32 cellular contexts compared by ENCODE assay signal in the genomic region with DNA sequence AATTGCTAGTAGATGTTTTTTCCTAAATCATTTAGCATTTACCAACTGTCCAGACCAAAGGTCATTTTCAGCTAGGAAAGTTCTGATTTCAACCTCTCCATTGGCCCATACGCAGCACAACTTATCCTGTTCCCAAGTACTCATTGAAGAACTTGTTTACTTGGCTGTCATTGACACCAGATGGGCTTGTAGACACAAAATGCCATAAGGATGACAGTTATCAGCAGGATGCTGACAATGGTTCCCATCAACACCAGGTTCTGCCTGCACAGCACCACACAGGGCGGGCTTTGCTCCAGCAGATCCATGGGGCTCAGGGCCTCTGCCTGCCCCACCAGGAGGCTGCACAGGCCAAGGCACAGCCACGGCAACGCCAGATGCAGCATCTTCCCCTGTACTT. TPM values are rescaled to one million over a fixed set of nuclear protein-coding genes. Genes with fewer than 3 reads are reported as not detected.
A peak's percentile ranks its signal among the peaks of the same experiment; 100 is the strongest.
DNase-seq lines count a peak whose midpoint lies in the region; ATAC-seq and TF ChIP-seq lines count a peak whose summit lies in the region.
"Had no signal": no experiment of that assay in that cellular context is flagged by ENCODE, and none has a peak within 500 bp of the region (broad histone marks: within the 10 kb centered on the region; RNA-seq: fewer than 3 reads in every experiment).

No MANE protein-coding gene starts in this region.

- H3K14ac ChIP-seq in mesenchymal stem cell (ENCODE audit: low read length in 2 of 2): peak overlapping the region in 1 of 2 experiments; percentile 59

- H3K36me3 Mint-ChIP-seq in Caco-2 (ENCODE audit: insufficient read depth, unreplicated experiment): peaks cover 19% of the 10 kb centered on the region

- H4K91ac ChIP-seq in mesenchymal stem cell (ENCODE audit: low read length): no peak overlapping the region

- H3K4me3 Mint-ChIP-seq in Caco-2 (ENCODE audit: unreplicated experiment): no peak overlapping the region
- H3K4me3 Mint-ChIP-seq: H9 had no signal

- no peak overlapping the region for H3K4me3 ChIP-seq in mesenchymal stem cell (ENCODE audit: insufficient read depth in 1 of 2, low read depth in 1 of 2, low read length in 2 of 2)
- no peak overlapping the region for H3K4me3 ChIP-seq in gastrocnemius medialis
- no peak overlapping the region for H3K4me3 ChIP-seq in Caco-2 (ENCODE audit: low read depth, low read length)
- H3K4me3 ChIP-seq: body of pancreas, SJCRH30, stomach, thyroid gland, uterus had no signal

- H2AFZ ChIP-seq in mesenchymal stem cell (ENCODE audit: low read depth, low read length): no peak overlapping the region

- no peak overlapping the region for H3K18ac ChIP-seq in mesenchymal stem cell (ENCODE audit: low read depth in 1 of 2, low read length in 2 of 2)

- no peak overlapping the region for H2AK5ac ChIP-seq in mesenchymal stem cell (ENCODE audit: low read length, severe bottlenecking)

- POLR2A ChIA-PET in Caco-2 (lab: Charles Lee): no interaction called here

- H3K9me3 Mint-ChIP-seq in Caco-2 (ENCODE audit: unreplicated experiment): no peaks in the 10 kb centered on the region
- H3K9me3 Mint-ChIP-seq: activated T-helper 2 cell treated with anti-CD3 and anti-CD28 coated beads, Interferon-gamma antibody, Interleukin-2, Interleukin-4, amounts not matched to agents 10 μg/mL and 5 μg/mL and 100 μg/mL, durations not matched to agents 14 hours and 24 hours and 36 hours; H9 had no signal

- H3K27me3 ChIP-seq in mesenchymal stem cell (ENCODE audit: control insufficient read depth in 1 of 2, insufficient read depth in 1 of 2, low read length in 2 of 2) (no peaks in the 10 kb centered on the region), gastrocnemius medialis (no peaks in the 10 kb centered on the region), Caco-2 (replicated peaks; ENCODE audit: control insufficient read depth, insufficient read depth, low read length) (no peaks in the 10 kb centered on the region)
- H3K27me3 ChIP-seq: body of pancreas, SJCRH30, stomach, thyroid gland, uterus had no signal

- no peaks in the 10 kb centered on the region for H3K27me3 Mint-ChIP-seq in Caco-2 (ENCODE audit: insufficient read depth, unreplicated experiment)

- 88% methylated on average over 2 of the region's 4 CpGs for WGBS in mesenchymal stem cell

- H2BK12ac ChIP-seq in mesenchymal stem cell (ENCODE audit: low read length in 2 of 2): peak overlapping the region in 1 of 2 experiments; percentile 42

- H3K4ac ChIP-seq in mesenchymal stem cell (ENCODE audit: low read depth in 1 of 2, low read length in 2 of 2): no peak overlapping the region

- no peak overlapping the region for H3K27ac ChIP-seq in mesenchymal stem cell (ENCODE audit: low read length, poor library complexity, severe bottlenecking)
- H3K27ac ChIP-seq in gastrocnemius medialis: no peak overlapping the region
- H3K27ac ChIP-seq: body of pancreas, HL-60, SJCRH30, thyroid gland, uterus, WERI-Rb-1 had no signal

- H3K23ac ChIP-seq in mesenchymal stem cell (ENCODE audit: low read length in 2 of 2): peak overlapping the region in 1 of 2 experiments; percentile 93

- TF ChIP-seq POLR2A in gastrocnemius medialis (IDR thresholded peaks at IDR 0.05): no peak

- H3K4me1 Mint-ChIP-seq in Caco-2 (ENCODE audit: low read depth, unreplicated experiment): no peaks in the 10 kb centered on the region
- H3K4me1 Mint-ChIP-seq: H9 had no signal

- no peak overlapping the region for H2BK5ac ChIP-seq in mesenchymal stem cell (ENCODE audit: low read depth, low read length, poor library complexity, severe bottlenecking)

- no TSS peak for BruUV-seq in Caco-2 (replicated peaks; lab: Mats Ljungman, UMichigan)

- TF ChIP-seq CTCF in AG09319 (IDR thresholded peaks at IDR 0.05; ENCODE audit: low read depth, low read length): no peak
- TF ChIP-seq CTCF in gastrocnemius medialis (IDR thresholded peaks at IDR 0.05 in 4 of 5, conservative IDR thresholded peaks at IDR 0.05 in 1 of 5): no peak
- no peak for TF ChIP-seq CTCF in Caco-2 (IDR thresholded peaks at IDR 0.05; ENCODE audit: insufficient read depth in 1 of 2, low read depth in 1 of 2, low read length in 1 of 2, severe bottlenecking in 1 of 2, unreplicated experiment in 1 of 2)

- CTCF ChIA-PET in Caco-2 (lab: Charles Lee): no interaction called here

- H3K4me2 ChIP-seq in mesenchymal stem cell (ENCODE audit: low read length, poor library complexity, severe bottlenecking): no peak overlapping the region

- peak; percentile 20 for DNase-seq in AG09319 (ENCODE audit: extremely low read depth, low read depth)
- peak; percentile 8 for DNase-seq in EL
- DNase-seq in cerebellar nuclear complex (lab: John Stamatoyannopoulos, UW): peak; percentile 31 to 65
- peak; percentile 48 for DNase-seq in mesenchymal stem cell
- no peak for DNase-seq in gastrocnemius medialis
- DNase-seq in Caco-2: no peak
- no peak for DNase-seq in NK-92 treated with Interleukin-12 subunit alpha and Interleukin-12 subunit beta, amount 100 ng/mL, for 24 hours (lab: John Stamatoyannopoulos, UW)
- DNase-seq: activated CD4-positive, alpha-beta T cell treated with anti-CD3 and anti-CD28 coated beads for 4 hours; activated CD8-positive, alpha-beta memory T cell treated with anti-CD3 and anti-CD28 coated beads for 24 hours; activated naive CD4-positive, alpha-beta T cell treated with anti-CD3 and anti-CD28 coated beads, Interleukin-2, amount 50 U/mL, for 16 hours; activated T-cell treated with anti-CD3 and anti-CD28 coated beads for 4 hours; body of pancreas; glutamatergic neuron; H9; islet precursor cell; Karpas-422; NCI-H1417 treated with DMSO at 0.1 percent for 48 hours; posterior cingulate gyrus; SJCRH30; stimulated activated CD8-positive, alpha-beta memory T cell treated with anti-CD3 and anti-CD28 coated beads, Interleukin-4, amount 100 ng/mL, for 48 hours; stomach; thyroid gland; uterus; WERI-Rb-1 had no signal

- no peak overlapping the region for H2BK15ac ChIP-seq in mesenchymal stem cell (ENCODE audit: low read depth, poor library complexity, severe bottlenecking)

- peaks cover 3% of the 10 kb centered on the region for H3K9me3 ChIP-seq in mesenchymal stem cell (ENCODE audit: control insufficient read depth, low read length)
- no peaks in the 10 kb centered on the region for H3K9me3 ChIP-seq in gastrocnemius medialis
- no peaks in the 10 kb centered on the region for H3K9me3 ChIP-seq in Caco-2
- H3K9me3 ChIP-seq: body of pancreas, SJCRH30, stomach, thyroid gland, uterus had no signal

- in situ Hi-C loops in gastrocnemius medialis (cut with MboI; ENCODE audit: low sequenced_read_pairs in 4 of 4): loop anchor here in 1 of 4 donors (25.0 kb wide), 1 partner anchor 531 kb away; a partner anchor contains a TSS

- H3K36me3 ChIP-seq in mesenchymal stem cell (ENCODE audit: control insufficient read depth in 1 of 2, insufficient read depth in 2 of 2, low read depth in 1 of 2, low read length in 2 of 2) (peaks cover 12 to 42% of the 10 kb centered on the region in 2 experiments), gastrocnemius medialis (peaks cover 0 to 18% of the 10 kb centered on the region in 2 donors), Caco-2 (ENCODE audit: control insufficient read depth, insufficient read depth, low read length) (no peaks in the 10 kb centered on the region)
- H3K36me3 ChIP-seq: uterus had no signal

- no peak for ATAC-seq in gastrocnemius medialis
- ATAC-seq: body of pancreas, sciatic nerve had no signal

- peaks cover 10% of the 10 kb centered on the region for H3K79me1 ChIP-seq in mesenchymal stem cell (replicated peaks; ENCODE audit: low read length, poor library complexity, severe bottlenecking)

- H2BK120ac ChIP-seq in mesenchymal stem cell (ENCODE audit: low read depth, low read length): no peak overlapping the region

- H3K9ac ChIP-seq in mesenchymal stem cell (ENCODE audit: low read length): no peak overlapping the region

- no peak overlapping the region for H4K8ac ChIP-seq in mesenchymal stem cell (ENCODE audit: low read length)

- H3K27ac Mint-ChIP-seq in Caco-2 (ENCODE audit: unreplicated experiment): no peak overlapping the region
- H3K27ac Mint-ChIP-seq: activated T-helper 2 cell treated with anti-CD3 and anti-CD28 coated beads, Interferon-gamma antibody, Interleukin-2, Interleukin-4, amounts not matched to agents 10 μg/mL and 5 μg/mL and 100 μg/mL, durations not matched to agents 14 hours and 24 hours and 36 hours; H9 had no signal

- intact Hi-C loops in gastrocnemius medialis (cut with DNase I; ENCODE audit: low total_unique reads) (no loop called here), Caco-2 (cut with micrococcal nuclease; ENCODE audit: unreplicated experiment) (no loop called here)

- no peaks in the 10 kb centered on the region for H3K4me1 ChIP-seq in mesenchymal stem cell (ENCODE audit: control insufficient read depth, insufficient read depth, low read depth, low read length)
- H3K4me1 ChIP-seq in gastrocnemius medialis: no peaks in the 10 kb centered on the region
- no peaks in the 10 kb centered on the region for H3K4me1 ChIP-seq in Caco-2
- H3K4me1 ChIP-seq: body of pancreas, SJCRH30, stomach, thyroid gland, uterus had no signal

RNA-seq across cellular contexts. Expression of a gene that starts 36.5 kb away (rescaled TPM):
- polyA plus RNA-seq in mesenchymal stem cell (2013, experiment 1 of 2): not detected
- not detected for polyA plus RNA-seq in mesenchymal stem cell (2013, experiment 2 of 2)
- total RNA-seq in gastrocnemius medialis (not detected), Caco-2 (2022) (not detected in 2 replicates)
- total RNA-seq: activated T-helper 2 cell treated with anti-CD3 and anti-CD28 coated beads, Interferon-gamma antibody, Interleukin-2, Interleukin-4, amounts not matched to agents 10 μg/mL and 5 μg/mL and 100 μg/mL, durations not matched to agents 14 hours and 24 hours and 36 hours; body of pancreas; chondrocyte; H9; liver; myocyte; NCI-H460; RPMI7951; sciatic nerve; SJCRH30; stomach; uterus had no signal
- polyA plus RNA-seq: liver, stomach had no signal

RNA-seq across cellular contexts. Expression of a gene that starts 42.3 kb away (rescaled TPM):
- 20.1 TPM for polyA plus RNA-seq in mesenchymal stem cell (2013, experiment 1 of 2)
- polyA plus RNA-seq in mesenchymal stem cell (2013, experiment 2 of 2): 20.0 TPM
- total RNA-seq in gastrocnemius medialis (10 to 100 TPM; 16.4 to 44.5 (median 37.5) TPM), Caco-2 (2022) (47.0 and 54.4 TPM in 2 replicates)

Comparison
In these comparisons a context has a peak if more than half of its experiments do, and no peak if none do; other contexts are left out.
1. DNase-seq: peak in AG09319 (single experiment), EL (single experiment), cerebellar nuclear complex (2 of 2) and mesenchymal stem cell (single experiment); none in gastrocnemius medialis (0 of 2), Caco-2 (0 of 2) and NK-92 treated with Interleukin-12 subunit alpha and Interleukin-12 subunit beta, amount 100 ng/mL, for 24 hours (single experiment).